In genomic region chr7:141207661-141208060, GRCh38 we compare ENCODE assay signal across 28 cellular contexts.
"Had no signal": no experiment of that assay in that cellular context is flagged by ENCODE, and none has a peak within 500 bp of the region (broad histone marks: within the 10 kb centered on the region; RNA-seq: fewer than 3 reads in every experiment).

No MANE protein-coding gene starts in this region.

- H3K4me3 ChIP-seq: stomach, suprapubic skin, testis, thoracic aorta, tibial artery, tibial nerve, transverse colon, upper lobe of left lung, upper lobe of right lung, uterus, vagina had no signal

- DNase-seq: stimulated activated CD4-positive, alpha-beta T cell treated with anti-CD3 and anti-CD28 coated beads, Interleukin-2, amount 100 ng/mL, for 48 hours; stimulated activated CD4-positive, alpha-beta T cell treated with anti-CD3 and anti-CD28 coated beads, Interleukin-4, amount 100 ng/mL, for 1 hour; stimulated activated CD4-positive, alpha-beta T cell treated with anti-CD3 and anti-CD28 coated beads, Interleukin-4, amount 100 ng/mL, for 24 hours; stimulated activated CD4-positive, alpha-beta T cell treated with anti-CD3 and anti-CD28 coated beads, Interleukin-4, amount 100 ng/mL, for 4 hours; stimulated activated CD8-positive, alpha-beta memory T cell treated with anti-CD3 and anti-CD28 coated beads, Interleukin-4, amount 100 ng/mL, for 48 hours; stimulated activated naive B cell treated with anti-CD40 and anti-IgM and Interleukin-4, amounts not matched to agents 10 μg/mL and 1 μg/mL and 100 μg/mL, for 72 hours; stimulated activated naive CD4-positive, alpha-beta T cell; stimulated activated naive CD4-positive, alpha-beta T cell treated with Interleukin-2 at 50 U/mL for 16 hours; stimulated activated naive CD8-positive, alpha-beta T cell treated with anti-CD3 and anti-CD28 coated beads, Interleukin-15, amount 100 ng/mL, for 72 hours; stimulated activated naive CD8-positive, alpha-beta T cell treated with anti-CD3 and anti-CD28 coated beads, Interleukin-15, Interleukin-2, amounts not matched to agents 100 U/mL and 50 U/mL, for 24 hours; stomach; substantia nigra; testis; tibial artery; transverse colon; trophoblast cell; upper lobe of left lung; upper lobe of right lung; uterus had no signal

- H3K36me3 Mint-ChIP-seq: stimulated activated effector memory CD8-positive, alpha-beta T cell treated with anti-CD3 and anti-CD28 coated beads, Interleukin-12 subunit alpha, Interleukin-12 subunit beta, amount 100 ng/mL, for 72 hours; stimulated activated memory B cell treated with anti-CD40 and anti-IgM and Interleukin-4, amounts not matched to agents 10 μg/mL and 1 μg/mL and 100 μg/mL, for 72 hours; stimulated activated naive B cell treated with anti-CD40 and anti-IgM and Interleukin-4, amounts not matched to agents 10 μg/mL and 1 μg/mL and 100 μg/mL, for 72 hours; type B pancreatic cell had no signal

- FAIRE-seq: urothelium cell line had no signal

- H3K9me3 Mint-ChIP-seq: stimulated activated effector memory CD8-positive, alpha-beta T cell treated with anti-CD3 and anti-CD28 coated beads, Interleukin-12 subunit alpha, Interleukin-12 subunit beta, amount 100 ng/mL, for 72 hours; stimulated activated memory B cell treated with anti-CD40 and anti-IgM and Interleukin-4, amounts not matched to agents 10 μg/mL and 1 μg/mL and 100 μg/mL, for 72 hours; stimulated activated naive B cell treated with anti-CD40 and anti-IgM and Interleukin-4, amounts not matched to agents 10 μg/mL and 1 μg/mL and 100 μg/mL, for 72 hours; stimulated activated naive CD8-positive, alpha-beta T cell treated with anti-CD3 and anti-CD28 coated beads, Interleukin-15, amount 100 ng/mL, for 72 hours; stimulated activated naive CD8-positive, alpha-beta T cell treated with anti-CD3 and anti-CD28 coated beads, Interleukin-15, Interleukin-2, amounts not matched to agents 100 ng/mL and 50 ng/mL, for 24 hours; type B pancreatic cell had no signal

- ATAC-seq: stimulated activated effector memory CD8-positive, alpha-beta T cell treated with anti-CD3 and anti-CD28 coated beads, Interleukin-12 subunit alpha, Interleukin-12 subunit beta, amount 100 ng/mL, for 72 hours; stimulated activated memory B cell treated with anti-CD40 and anti-IgM and Interleukin-4, amounts not matched to agents 10 μg/mL and 1 μg/mL and 100 μg/mL, for 72 hours; stimulated activated naive B cell treated with anti-CD40 and anti-IgM and Interleukin-4, amounts not matched to agents 10 μg/mL and 1 μg/mL and 100 μg/mL, for 72 hours; stimulated activated naive CD8-positive, alpha-beta T cell treated with anti-CD3 and anti-CD28 coated beads, Interleukin-15, amount 100 ng/mL, for 72 hours; stimulated activated naive CD8-positive, alpha-beta T cell treated with anti-CD3 and anti-CD28 coated beads, Interleukin-15, Interleukin-2, amounts not matched to agents 100 U/mL and 50 U/mL, for 24 hours; upper lobe of right lung had no signal

- H3K4me3 Mint-ChIP-seq: stimulated activated effector memory CD8-positive, alpha-beta T cell treated with anti-CD3 and anti-CD28 coated beads, Interleukin-12 subunit alpha, Interleukin-12 subunit beta, amount 100 ng/mL, for 72 hours; stimulated activated memory B cell treated with anti-CD40 and anti-IgM and Interleukin-4, amounts not matched to agents 10 μg/mL and 1 μg/mL and 100 μg/mL, for 72 hours; stimulated activated naive B cell treated with anti-CD40 and anti-IgM and Interleukin-4, amounts not matched to agents 10 μg/mL and 1 μg/mL and 100 μg/mL, for 72 hours; stimulated activated naive CD8-positive, alpha-beta T cell treated with anti-CD3 and anti-CD28 coated beads, Interleukin-15, amount 100 ng/mL, for 72 hours; stimulated activated naive CD8-positive, alpha-beta T cell treated with anti-CD3 and anti-CD28 coated beads, Interleukin-15, Interleukin-2, amounts not matched to agents 100 ng/mL and 50 ng/mL, for 24 hours; type B pancreatic cell had no signal

- H3K27me3 ChIP-seq: stomach, suprapubic skin, testis, tibial nerve, transverse colon, upper lobe of left lung, upper lobe of right lung, uterus, vagina had no signal

- H3K4me1 Mint-ChIP-seq: stimulated activated effector memory CD8-positive, alpha-beta T cell treated with anti-CD3 and anti-CD28 coated beads, Interleukin-12 subunit alpha, Interleukin-12 subunit beta, amount 100 ng/mL, for 72 hours; stimulated activated memory B cell treated with anti-CD40 and anti-IgM and Interleukin-4, amounts not matched to agents 10 μg/mL and 1 μg/mL and 100 μg/mL, for 72 hours; stimulated activated naive B cell treated with anti-CD40 and anti-IgM and Interleukin-4, amounts not matched to agents 10 μg/mL and 1 μg/mL and 100 μg/mL, for 72 hours; stimulated activated naive CD8-positive, alpha-beta T cell treated with anti-CD3 and anti-CD28 coated beads, Interleukin-15, amount 100 ng/mL, for 72 hours had no signal

- H3K27ac Mint-ChIP-seq: stimulated activated effector memory CD8-positive, alpha-beta T cell treated with anti-CD3 and anti-CD28 coated beads, Interleukin-12 subunit alpha, Interleukin-12 subunit beta, amount 100 ng/mL, for 72 hours; stimulated activated memory B cell treated with anti-CD40 and anti-IgM and Interleukin-4, amounts not matched to agents 10 μg/mL and 1 μg/mL and 100 μg/mL, for 72 hours; stimulated activated naive B cell treated with anti-CD40 and anti-IgM and Interleukin-4, amounts not matched to agents 10 μg/mL and 1 μg/mL and 100 μg/mL, for 72 hours; stimulated activated naive CD8-positive, alpha-beta T cell treated with anti-CD3 and anti-CD28 coated beads, Interleukin-15, amount 100 ng/mL, for 72 hours; stimulated activated naive CD8-positive, alpha-beta T cell treated with anti-CD3 and anti-CD28 coated beads, Interleukin-15, Interleukin-2, amounts not matched to agents 100 ng/mL and 50 ng/mL, for 24 hours; type B pancreatic cell had no signal

- H3K4me1 ChIP-seq: stomach, suprapubic skin, testis, tibial artery, tibial nerve, transverse colon, upper lobe of left lung, upper lobe of right lung, uterus, vagina had no signal

- H3K27ac ChIP-seq: stomach, suprapubic skin, testis, thoracic aorta, tibial artery, tibial nerve, transverse colon, upper lobe of left lung, upper lobe of right lung, uterus, vagina had no signal

- H3K36me3 ChIP-seq: stomach, suprapubic skin, thoracic aorta, tibial artery, tibial nerve, transverse colon, upper lobe of left lung, upper lobe of right lung, uterus, vagina had no signal

- H3K9me3 ChIP-seq: stomach, suprapubic skin, testis, thoracic aorta, tibial artery, tibial nerve, transverse colon, upper lobe of left lung, upper lobe of right lung, uterus, vagina had no signal
